ENCODE assay signal across 12 cellular contexts in the genomic region with DNA sequence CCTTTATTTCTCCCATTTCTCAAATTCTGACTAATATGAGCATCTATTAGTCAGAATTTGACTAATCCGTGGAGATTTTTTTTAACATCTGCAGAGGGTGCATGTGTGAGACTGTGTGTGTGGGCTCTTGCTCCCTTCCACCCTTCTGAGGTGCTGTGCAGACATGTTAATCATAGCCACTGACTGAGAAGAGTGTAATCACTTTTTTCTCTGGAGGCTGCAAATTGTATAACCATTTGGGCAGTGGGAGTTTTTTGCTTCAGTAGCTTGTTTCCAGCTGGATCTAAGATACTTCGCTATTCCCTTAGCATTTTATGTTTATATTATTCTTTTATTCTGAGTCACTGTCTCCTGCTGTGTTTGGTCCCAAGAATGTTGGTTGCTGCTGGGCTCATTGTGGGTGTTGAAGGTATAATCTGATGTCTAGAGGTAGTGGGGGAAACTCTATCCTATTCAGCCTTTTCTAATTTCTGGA.
DNase-seq lines count a peak whose midpoint lies in the region; ATAC-seq and TF ChIP-seq lines count a peak whose summit lies in the region.
"Had no signal": no experiment of that assay in that cellular context is flagged by ENCODE, and none has a peak within 500 bp of the region (broad histone marks: within the 10 kb centered on the region; RNA-seq: fewer than 3 reads in every experiment).

No MANE protein-coding gene starts in this region.

- H4K12ac ChIP-seq in trophoblast cell (ENCODE audit: low read depth, low read length) = no peak overlapping the region

- H3K9me3 Mint-ChIP-seq in chondrocyte (ENCODE audit: low read depth) = no peaks in the 10 kb centered on the region
- H3K9me3 Mint-ChIP-seq: activated T-helper 17 cell treated with anti-CD3 and anti-CD28 coated beads, Interleukin-2, amount 50 U/mL, for 72 hours had no signal

- no peak overlapping the region for H3K4ac ChIP-seq in trophoblast cell (ENCODE audit: low read depth, low read length)

- no peaks in the 10 kb centered on the region for H3K79me2 ChIP-seq in trophoblast cell (ENCODE audit: control insufficient read depth, insufficient read depth, low read length, poor library complexity)

- H3K9ac ChIP-seq in trophoblast cell (ENCODE audit: low read length) = peak overlapping the region; percentile 46

- no peak overlapping the region for H3K4me2 ChIP-seq in trophoblast cell (ENCODE audit: low read length)

- H3K9me3 ChIP-seq in trophoblast cell (ENCODE audit: insufficient read depth, low read depth, low read length) = no peaks in the 10 kb centered on the region

- peak overlapping the region; percentile 81 for H3K27ac Mint-ChIP-seq in chondrocyte (ENCODE audit: unreplicated experiment)
- H3K27ac Mint-ChIP-seq: activated T-helper 17 cell treated with anti-CD3 and anti-CD28 coated beads, Interleukin-2, amount 50 U/mL, for 72 hours had no signal

- no peak overlapping the region for H2BK120ac ChIP-seq in trophoblast cell (ENCODE audit: insufficient read depth, low read length, poor library complexity)

- no peak overlapping the region for H3K27ac ChIP-seq in trophoblast cell (ENCODE audit: low read depth, low read length)

- H2BK5ac ChIP-seq in trophoblast cell (ENCODE audit: low read depth, low read length, poor library complexity) = no peak overlapping the region

- H3K23ac ChIP-seq in trophoblast cell (ENCODE audit: low read length) = no peak overlapping the region

- no peak overlapping the region for H3K18ac ChIP-seq in trophoblast cell (ENCODE audit: low read length)

- peaks cover 47% of the 10 kb centered on the region for H3K4me1 Mint-ChIP-seq in chondrocyte (ENCODE audit: low read depth)

- H3K27me3 Mint-ChIP-seq in chondrocyte (ENCODE audit: low read depth) = no peaks in the 10 kb centered on the region

- ATAC-seq in HG02884 (IDR thresholded peaks at IDR 0.05; ENCODE audit: unreplicated experiment) (no peak), GM21723 (IDR thresholded peaks at IDR 0.05; ENCODE audit: unreplicated experiment) (no peak)
- ATAC-seq: activated T-helper 17 cell treated with anti-CD3 and anti-CD28 coated beads, Interleukin-2, amount 50 U/mL, for 72 hours had no signal

- H3K4me1 ChIP-seq in trophoblast cell (ENCODE audit: control insufficient read depth in 1 of 2, insufficient read depth in 2 of 2, low read length in 2 of 2) = no peaks in the 10 kb centered on the region

- WGBS in trophoblast cell (ENCODE audit: extremely low coverage, insufficient coverage, insufficient read length) = no CpG with 5 or more reads among the region's 2 CpGs

- no peak overlapping the region for H4K8ac ChIP-seq in trophoblast cell (ENCODE audit: low read depth, low read length)

- H3K4me3 Mint-ChIP-seq in chondrocyte (ENCODE audit: unreplicated experiment) = no peak overlapping the region
- H3K4me3 Mint-ChIP-seq: activated T-helper 17 cell treated with anti-CD3 and anti-CD28 coated beads, Interleukin-2, amount 50 U/mL, for 72 hours had no signal

- no peak overlapping the region for H4K91ac ChIP-seq in trophoblast cell (ENCODE audit: low read depth, low read length)

- no peak overlapping the region for H2AK5ac ChIP-seq in trophoblast cell (ENCODE audit: low read length)

- no peaks in the 10 kb centered on the region for H3K27me3 ChIP-seq in trophoblast cell (ENCODE audit: insufficient read depth, low read length)

- no peaks in the 10 kb centered on the region for H3K36me3 ChIP-seq in trophoblast cell (ENCODE audit: control insufficient read depth in 1 of 2, insufficient read depth in 2 of 2, low read length in 2 of 2)

- H3K36me3 Mint-ChIP-seq in chondrocyte (ENCODE audit: low read depth) = no peaks in the 10 kb centered on the region

- no peak overlapping the region for H2AFZ ChIP-seq in trophoblast cell (ENCODE audit: insufficient read depth, low read length, poor library complexity)

- H3K4me3 ChIP-seq in trophoblast cell (ENCODE audit: low read depth, low read length) = no peak overlapping the region
- H3K4me3 ChIP-seq: dorsolateral prefrontal cortex had no signal

- peak; percentile 10 for DNase-seq in GM10266 (ENCODE audit: extremely low spot score)
- peak; percentile 86 for DNase-seq in HT1080 (ENCODE audit: low read depth)
- no peak for DNase-seq in chondrocyte (ENCODE audit: low spot score)
- no peak for DNase-seq in trophoblast cell
- no peak for DNase-seq in NCI-H2196 treated with DMSO at 0.1 percent for 48 hours (lab: John Stamatoyannopoulos, UW; ENCODE audit: unreplicated experiment)
- no peak for DNase-seq in globus pallidus (ENCODE audit: low spot score)
- DNase-seq: dorsolateral prefrontal cortex, kidney, posterior cingulate gyrus had no signal

- TF ChIP-seq CTCF in GM10266 (IDR thresholded peaks at IDR 0.05; ENCODE audit: control insufficient read depth, insufficient read depth, low read depth, missing control alignments) (no peak), chondrocyte (IDR thresholded peaks at IDR 0.05) (no peak)

- H2BK12ac ChIP-seq in trophoblast cell (ENCODE audit: low read length) = no peak overlapping the region

- no peak overlapping the region for H3K14ac ChIP-seq in trophoblast cell (ENCODE audit: low read length)

- no peaks in the 10 kb centered on the region for H3K79me1 ChIP-seq in trophoblast cell (ENCODE audit: low read length)

Comparison
In these comparisons a context has a peak if more than half of its experiments do, and no peak if none do; other contexts are left out.
1. DNase-seq: peak in GM10266 (single experiment) and HT1080 (single experiment); none in chondrocyte (single experiment), trophoblast cell (0 of 2), NCI-H2196 treated with DMSO at 0.1 percent for 48 hours (single experiment) and globus pallidus (single experiment).